8 cellular contexts compared by ENCODE assay signal in the genomic region with DNA sequence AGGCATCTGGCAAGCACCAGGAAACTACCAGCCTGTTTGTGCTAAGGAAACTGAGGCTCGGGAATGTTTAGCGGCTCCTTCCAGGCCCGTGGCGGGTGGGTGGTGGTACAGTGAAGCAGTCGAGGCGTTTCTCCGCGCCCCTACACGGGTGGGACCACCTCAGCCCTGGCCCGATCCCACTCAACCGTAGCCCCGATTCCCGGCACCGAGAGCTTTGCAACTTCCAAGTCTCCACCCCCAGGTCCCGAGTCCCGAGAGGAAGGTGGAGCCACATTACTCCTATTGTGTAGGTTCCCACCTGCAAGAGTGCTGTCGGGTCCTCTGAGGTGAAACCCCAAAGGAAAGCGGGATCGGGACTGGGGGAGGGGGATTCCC. TPM values are rescaled to one million over a fixed set of nuclear protein-coding genes. Genes with fewer than 3 reads are reported as not detected.
DNase-seq lines count a peak whose midpoint lies in the region; ATAC-seq and TF ChIP-seq lines count a peak whose summit lies in the region.

No MANE protein-coding gene starts in this region.

- peaks cover 5% of the 10 kb centered on the region for H3K36me3 Mint-ChIP-seq in T-helper 1 cell treated with Interleukin-12 subunit alpha and Interleukin-12 subunit beta and Interleukin-4 antibody, amounts not matched to agents 30 μg/mL and 1 μg/mL, for 36 hours (ENCODE audit: low read depth)

- H3K4me1 Mint-ChIP-seq in T-helper 1 cell treated with Interleukin-12 subunit alpha and Interleukin-12 subunit beta and Interleukin-4 antibody, amounts not matched to agents 30 μg/mL and 1 μg/mL, for 36 hours (ENCODE audit: low read depth), result peaks cover 28% of the 10 kb centered on the region

- H3K27ac ChIP-seq in ascending aorta (peak overlapping the region; percentile 84 to 92), temporal lobe (ENCODE audit: low read depth, low read length) (peak overlapping the region; percentile 75)

- peaks cover 0 to 13% of the 10 kb centered on the region in 2 donors for H3K4me1 ChIP-seq in ascending aorta

- intact Hi-C loops in ascending aorta (cut with DNase I), result loop anchor here (1.0 kb wide), 3 partner anchors 13 to 67 kb away; a partner anchor contains a TSS

- no peak for TF ChIP-seq CTCF in ascending aorta (IDR thresholded peaks at IDR 0.05)

- H3K36me3 ChIP-seq in ascending aorta, result peaks cover 10 to 15% of the 10 kb centered on the region in 2 donors

- peak overlapping the region; percentile 95 for H3K4me3 ChIP-seq in Jurkat, Clone E6-1 (ENCODE audit: low read length)
- H3K4me3 ChIP-seq in ascending aorta, result peak overlapping the region; percentile 67 to 75

- ATAC-seq in HG02970 (IDR thresholded peaks at IDR 0.05; ENCODE audit: low FRiP score, unreplicated experiment), result no peak

- H3K4me3 Mint-ChIP-seq in T-helper 1 cell treated with Interleukin-12 subunit alpha and Interleukin-12 subunit beta and Interleukin-4 antibody, amounts not matched to agents 30 μg/mL and 1 μg/mL, for 36 hours, result peak overlapping the region; percentile 93

- H3K27me3 ChIP-seq in ascending aorta, result no peaks in the 10 kb centered on the region

- H3K27me3 Mint-ChIP-seq in T-helper 1 cell treated with Interleukin-12 subunit alpha and Interleukin-12 subunit beta and Interleukin-4 antibody, amounts not matched to agents 30 μg/mL and 1 μg/mL, for 36 hours (ENCODE audit: low read depth), result no peaks in the 10 kb centered on the region

- H3K9me3 Mint-ChIP-seq in T-helper 1 cell treated with Interleukin-12 subunit alpha and Interleukin-12 subunit beta and Interleukin-4 antibody, amounts not matched to agents 30 μg/mL and 1 μg/mL, for 36 hours, result no peaks in the 10 kb centered on the region

- peak overlapping the region; percentile 89 for H3K27ac Mint-ChIP-seq in T-helper 1 cell treated with Interleukin-12 subunit alpha and Interleukin-12 subunit beta and Interleukin-4 antibody, amounts not matched to agents 30 μg/mL and 1 μg/mL, for 36 hours

- DNase-seq in T-helper 1 cell, result no peak
- no peak for DNase-seq in Jurkat, Clone E6-1 (ENCODE audit: low read depth, low spot score)
- no peak for DNase-seq in ascending aorta (ENCODE audit: low spot score in 2 of 2)
- DNase-seq in kidney glomerular epithelial cell (lab: John Stamatoyannopoulos, UW), result peak; percentile 63
- DNase-seq in GF-D8 (lab: John Stamatoyannopoulos, UW), result no peak

- no peaks in the 10 kb centered on the region for H3K9me3 ChIP-seq in ascending aorta

RNA-seq across cellular contexts. Expression of a gene that starts 0.5 kb away (rescaled TPM):
- 119 TPM for polyA plus RNA-seq in Jurkat, Clone E6-1 (2012; ENCODE audit: insufficient read depth, insufficient read length)
- 14.8 TPM for total RNA-seq in ascending aorta
- total RNA-seq in temporal lobe, result 31.2 TPM

RNA-seq across cellular contexts. Expression of a gene that starts 13.0 kb away (rescaled TPM):
- polyA plus RNA-seq in Jurkat, Clone E6-1 (2012; ENCODE audit: insufficient read depth, insufficient read length), result 5.3 TPM
- total RNA-seq in ascending aorta (13.2 TPM), temporal lobe (11.8 TPM)

RNA-seq across cellular contexts. Expression of a gene that starts 30.7 kb away (rescaled TPM):
- polyA plus RNA-seq in Jurkat, Clone E6-1 (2012; ENCODE audit: insufficient read depth, insufficient read length), result 15.0 TPM
- total RNA-seq in ascending aorta, result 39.6 TPM
- 31.0 TPM for total RNA-seq in temporal lobe

RNA-seq across cellular contexts. Expression of a gene that starts 41.1 kb away (rescaled TPM):
- polyA plus RNA-seq in Jurkat, Clone E6-1 (2012; ENCODE audit: insufficient read depth, insufficient read length), result 202 TPM
- 96.2 TPM for total RNA-seq in ascending aorta
- 12.3 TPM for total RNA-seq in temporal lobe

RNA-seq across cellular contexts. Expression of a gene that starts 58.9 kb away (rescaled TPM):
- 0.47 TPM for polyA plus RNA-seq in Jurkat, Clone E6-1 (2012; ENCODE audit: insufficient read depth, insufficient read length)
- 5.0 TPM for total RNA-seq in ascending aorta
- total RNA-seq in temporal lobe, result 10.1 TPM
